1 cellular context compared by ENCODE assay signal in genomic region chr9:90915693-90916092, GRCh38.
TF ChIP-seq lines count a peak whose summit lies in the region.

No MANE protein-coding gene starts in this region.

TF ChIP-seq in GM23338, 12 proteins besides CTCF, POLR2A, EP300 and RAD21 (continued from another document):
- TF ChIP-seq ZNF462 (CRISPR knock-in tag; IDR thresholded peaks at IDR 0.05) (no peak), ZNF114 (CRISPR knock-in tag; IDR thresholded peaks at IDR 0.05) (no peak), ZNF331 (CRISPR knock-in tag; IDR thresholded peaks at IDR 0.05; ENCODE audit: low read depth) (no peak), EZH2 (IDR thresholded peaks at IDR 0.05; ENCODE audit: low read depth, unreplicated experiment) (no peak), NANOG (IDR thresholded peaks at IDR 0.05; ENCODE audit: borderline replicate concordance) (no peak)
